8 cellular contexts compared by ENCODE assay signal in the genomic region with DNA sequence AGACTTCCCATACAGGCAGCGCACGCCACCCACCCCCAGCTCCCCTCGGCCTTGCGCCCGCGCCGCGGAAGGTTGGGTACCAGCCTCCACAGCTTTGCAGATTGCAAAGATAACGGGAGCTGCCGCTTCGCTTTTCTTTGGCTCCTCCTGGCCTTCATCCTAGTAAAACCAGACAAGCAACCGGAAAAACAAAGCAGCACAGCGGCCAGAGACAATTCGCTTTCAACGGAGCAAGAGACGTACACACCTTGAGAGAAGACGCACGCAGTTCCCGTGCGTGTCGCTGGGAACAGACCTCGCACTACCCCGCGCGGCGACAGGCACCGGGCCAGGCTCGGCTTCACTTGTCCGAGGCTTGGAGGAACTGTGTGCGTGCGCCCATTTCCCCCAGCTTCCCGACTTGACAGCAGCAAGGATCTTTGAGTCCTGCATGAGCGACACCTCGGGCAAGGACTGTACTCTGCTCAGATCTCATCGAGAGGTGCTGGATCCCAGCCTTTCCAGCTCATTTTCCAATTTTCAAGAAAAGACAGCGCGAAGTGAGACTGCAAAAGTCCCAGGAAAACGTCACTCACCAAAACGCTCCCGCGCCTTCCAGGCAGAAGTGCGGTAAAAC. TPM values are rescaled to one million over a fixed set of nuclear protein-coding genes. Genes with fewer than 3 reads are reported as not detected.
DNase-seq lines count a peak whose midpoint lies in the region; ATAC-seq and TF ChIP-seq lines count a peak whose summit lies in the region.

No MANE protein-coding gene starts in this region.

- peak overlapping the region; percentile 9 for H3K4me3 ChIP-seq in brain microvascular endothelial cell (ENCODE audit: low read depth, low read length)
- H3K4me3 ChIP-seq in lower lobe of right lung, result peak overlapping the region; percentile 77
- peak overlapping the region; percentile 43 to 76 (median 68) for H3K4me3 ChIP-seq in thyroid gland (replicated peaks in 1 of 3)

- ATAC-seq in lower lobe of right lung (no peak), GM19324 (IDR thresholded peaks at IDR 0.05; ENCODE audit: low FRiP score, unreplicated experiment) (no peak)

- H3K27me3 ChIP-seq in brain microvascular endothelial cell (replicated peaks) (peaks cover 51% of the 10 kb centered on the region), lower lobe of right lung (ENCODE audit: low read depth) (peaks cover 31% of the 10 kb centered on the region), thyroid gland (no peaks in the 10 kb centered on the region)

- H3K9me3 ChIP-seq in lower lobe of right lung (no peaks in the 10 kb centered on the region), thyroid gland (no peaks in the 10 kb centered on the region)

- intact Hi-C loops in lower lobe of right lung (cut with DNase I), result no loop called here
- intact Hi-C loops in thyroid gland (cut with DNase I), result loop anchor here (5.0 kb wide), 1 partner anchor 66 kb away; no protein-coding TSS in a partner anchor

- DNase-seq in activated CD4-positive, alpha-beta T cell treated with anti-CD3 and anti-CD28 coated beads for 48 hours, result peak; percentile 20
- DNase-seq in activated CD4-positive, alpha-beta T cell treated with anti-CD3 and anti-CD28 coated beads, Interleukin-2, amount 50 U/mL, for 4 hours, result no peak
- DNase-seq in brain microvascular endothelial cell, result no peak
- peak; percentile 57 for DNase-seq in lower lobe of right lung
- peak; percentile 53 to 57 for DNase-seq in thyroid gland
- DNase-seq in OCI-M2 (lab: John Stamatoyannopoulos, UW; ENCODE audit: unreplicated experiment), result no peak
- no peak for DNase-seq in NCI-H128 (lab: John Stamatoyannopoulos, UW; ENCODE audit: unreplicated experiment)

- WGBS in thyroid gland, 2 donors, result 2% methylated on average over 37 to 39 of the region's 42 CpGs

- TF ChIP-seq CTCF in brain microvascular endothelial cell (IDR thresholded peaks at IDR 0.05; ENCODE audit: low read depth, low read length, missing control alignments), result no peak
- no peak for TF ChIP-seq CTCF in lower lobe of right lung (IDR thresholded peaks at IDR 0.05)
- TF ChIP-seq CTCF in thyroid gland (IDR thresholded peaks at IDR 0.05), result peak in 1 of 6 experiments; percentile 8

- H3K36me3 ChIP-seq in brain microvascular endothelial cell (replicated peaks), result no peaks in the 10 kb centered on the region
- H3K36me3 ChIP-seq in lower lobe of right lung, result no peaks in the 10 kb centered on the region
- H3K36me3 ChIP-seq in thyroid gland, result no peaks in the 10 kb centered on the region

- in situ Hi-C loops in brain microvascular endothelial cell (cut with HindIII; ENCODE audit: low pct_ligation_motif_present, low sequenced_read_pairs), result no loop called here

- H3K4me1 ChIP-seq in lower lobe of right lung (peaks cover 25% of the 10 kb centered on the region), thyroid gland (peaks cover 32 to 48% of the 10 kb centered on the region in 2 donors)

- H3K27ac ChIP-seq in brain microvascular endothelial cell (no peak overlapping the region), lower lobe of right lung (no peak overlapping the region), thyroid gland (peak overlapping the region; percentile 70 to 77 (median 74))

- no peak for TF ChIP-seq POLR2A in thyroid gland (IDR thresholded peaks at IDR 0.05)

RNA-seq across cellular contexts. Expression of a gene that starts 1.0 kb away (rescaled TPM):
- total RNA-seq in lower lobe of right lung (15.0 TPM), thyroid gland (10 to 100 TPM; 41.7 to 66.7 (median 49.5) TPM)

Comparison
In these comparisons a context has a peak if more than half of its experiments do, and no peak if none do; other contexts are left out.
1. DNase-seq: peak in activated CD4-positive, alpha-beta T cell treated with anti-CD3 and anti-CD28 coated beads for 48 hours (single experiment), lower lobe of right lung (single experiment) and thyroid gland (2 of 2); none in activated CD4-positive, alpha-beta T cell treated with anti-CD3 and anti-CD28 coated beads, Interleukin-2, amount 50 U/mL, for 4 hours (0 of 2), brain microvascular endothelial cell (single experiment), OCI-M2 (single experiment) and NCI-H128 (single experiment).
2. H3K27ac ChIP-seq: peak in thyroid gland (3 of 3); none in brain microvascular endothelial cell (single experiment) and lower lobe of right lung (single experiment).
3. H3K4me3 ChIP-seq: peak in every context shown above with its lines; median percentile 77 in lower lobe of right lung; 68 in thyroid gland; 9 in brain microvascular endothelial cell.